In the genomic region with DNA sequence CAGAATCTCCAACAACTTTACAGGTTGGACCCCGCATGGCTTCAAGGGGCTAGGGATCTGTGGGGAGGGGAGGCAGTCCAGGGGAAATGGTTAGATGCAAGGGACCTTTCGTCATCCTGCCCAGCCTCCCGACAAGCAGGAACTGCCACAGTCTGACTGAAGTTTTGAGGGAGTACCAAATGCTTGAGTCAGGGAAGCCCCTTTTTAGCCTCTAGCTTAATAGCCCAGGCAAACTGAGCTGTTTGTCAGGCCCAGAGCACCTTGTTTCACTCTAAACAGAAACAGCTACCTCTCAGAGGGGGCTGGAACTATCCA, we compare ENCODE assay signal across 1 cellular context.
TF ChIP-seq lines count a peak whose summit lies in the region.

No MANE protein-coding gene starts in this region.

TF ChIP-seq in HepG2, 621 proteins besides CTCF, POLR2A, EP300 and RAD21 (continued from another document):
- TF ChIP-seq MED1 (CRISPR knock-in tag; IDR thresholded peaks at IDR 0.05) (peak; percentile 7; the same call in 1 of the 2 replicates), ZNF619 (CRISPR knock-in tag; IDR thresholded peaks at IDR 0.05) (no peak), ZNF546 (CRISPR knock-in tag; conservative IDR thresholded peaks at IDR 0.05) (0 out of 2 replicates have a peak, but pooled peaks have one; percentile 34), SP4 (CRISPR knock-in tag; IDR thresholded peaks at IDR 0.05) (0 out of 2 replicates have a peak, but pooled peaks have one; percentile 49), ZBTB3 (CRISPR knock-in tag; IDR thresholded peaks at IDR 0.05; ENCODE audit: borderline replicate concordance, low read depth) (no peak), ZNF773 (CRISPR knock-in tag; IDR thresholded peaks at IDR 0.05; ENCODE audit: borderline replicate concordance) (no peak), RARA (CRISPR knock-in tag; IDR thresholded peaks at IDR 0.05) (no peak), MEIS1 (CRISPR knock-in tag; IDR thresholded peaks at IDR 0.05; ENCODE audit: borderline replicate concordance) (no peak), ZMYM4 (CRISPR knock-in tag; IDR thresholded peaks at IDR 0.05) (peak; percentile 10; the same call in 1 of the 2 replicates), SALL1 (CRISPR knock-in tag; IDR thresholded peaks at IDR 0.05) (no peak), NR2C2 (CRISPR knock-in tag; IDR thresholded peaks at IDR 0.05; ENCODE audit: borderline replicate concordance) (no peak), ZFX (CRISPR knock-in tag; IDR thresholded peaks at IDR 0.05; ENCODE audit: low read depth) (no peak), ZNF232 (CRISPR knock-in tag; IDR thresholded peaks at IDR 0.05; ENCODE audit: borderline replicate concordance) (0 out of 2 replicates have a peak, but pooled peaks have one; percentile 11), ZBTB34 (CRISPR knock-in tag; IDR thresholded peaks at IDR 0.05) (no peak), STAG1 (CRISPR knock-in tag; IDR thresholded peaks at IDR 0.05) (peak; percentile 1; the same call in 1 of the 2 replicates), KLF12 (CRISPR knock-in tag; IDR thresholded peaks at IDR 0.05; ENCODE audit: borderline replicate concordance) (no peak), ZNF777 (CRISPR knock-in tag; IDR thresholded peaks at IDR 0.05) (no peak), FOXJ3 (CRISPR knock-in tag; IDR thresholded peaks at IDR 0.05; ENCODE audit: borderline replicate concordance) (no peak), NAIF1 (CRISPR knock-in tag; IDR thresholded peaks at IDR 0.05; ENCODE audit: borderline replicate concordance) (no peak)
- TF ChIP-seq, protein P1, sequence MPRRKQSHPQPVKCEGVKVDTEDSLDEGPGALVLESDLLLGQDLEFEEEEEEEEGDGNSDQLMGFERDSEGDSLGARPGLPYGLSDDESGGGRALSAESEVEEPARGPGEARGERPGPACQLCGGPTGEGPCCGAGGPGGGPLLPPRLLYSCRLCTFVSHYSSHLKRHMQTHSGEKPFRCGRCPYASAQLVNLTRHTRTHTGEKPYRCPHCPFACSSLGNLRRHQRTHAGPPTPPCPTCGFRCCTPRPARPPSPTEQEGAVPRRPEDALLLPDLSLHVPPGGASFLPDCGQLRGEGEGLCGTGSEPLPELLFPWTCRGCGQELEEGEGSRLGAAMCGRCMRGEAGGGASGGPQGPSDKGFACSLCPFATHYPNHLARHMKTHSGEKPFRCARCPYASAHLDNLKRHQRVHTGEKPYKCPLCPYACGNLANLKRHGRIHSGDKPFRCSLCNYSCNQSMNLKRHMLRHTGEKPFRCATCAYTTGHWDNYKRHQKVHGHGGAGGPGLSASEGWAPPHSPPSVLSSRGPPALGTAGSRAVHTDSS (CRISPR knock-in tag; conservative IDR thresholded peaks at IDR 0.05) = no peak
- TF ChIP-seq, protein P2, sequence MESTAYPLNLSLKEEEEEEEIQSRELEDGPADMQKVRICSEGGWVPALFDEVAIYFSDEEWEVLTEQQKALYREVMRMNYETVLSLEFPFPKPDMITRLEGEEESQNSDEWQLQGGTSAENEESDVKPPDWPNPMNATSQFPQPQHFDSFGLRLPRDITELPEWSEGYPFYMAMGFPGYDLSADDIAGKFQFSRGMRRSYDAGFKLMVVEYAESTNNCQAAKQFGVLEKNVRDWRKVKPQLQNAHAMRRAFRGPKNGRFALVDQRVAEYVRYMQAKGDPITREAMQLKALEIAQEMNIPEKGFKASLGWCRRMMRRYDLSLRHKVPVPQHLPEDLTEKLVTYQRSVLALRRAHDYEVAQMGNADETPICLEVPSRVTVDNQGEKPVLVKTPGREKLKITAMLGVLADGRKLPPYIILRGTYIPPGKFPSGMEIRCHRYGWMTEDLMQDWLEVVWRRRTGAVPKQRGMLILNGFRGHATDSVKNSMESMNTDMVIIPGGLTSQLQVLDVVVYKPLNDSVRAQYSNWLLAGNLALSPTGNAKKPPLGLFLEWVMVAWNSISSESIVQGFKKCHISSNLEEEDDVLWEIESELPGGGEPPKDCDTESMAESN (CRISPR knock-in tag; conservative IDR thresholded peaks at IDR 0.05) = no peak
- TF ChIP-seq, protein P3, sequence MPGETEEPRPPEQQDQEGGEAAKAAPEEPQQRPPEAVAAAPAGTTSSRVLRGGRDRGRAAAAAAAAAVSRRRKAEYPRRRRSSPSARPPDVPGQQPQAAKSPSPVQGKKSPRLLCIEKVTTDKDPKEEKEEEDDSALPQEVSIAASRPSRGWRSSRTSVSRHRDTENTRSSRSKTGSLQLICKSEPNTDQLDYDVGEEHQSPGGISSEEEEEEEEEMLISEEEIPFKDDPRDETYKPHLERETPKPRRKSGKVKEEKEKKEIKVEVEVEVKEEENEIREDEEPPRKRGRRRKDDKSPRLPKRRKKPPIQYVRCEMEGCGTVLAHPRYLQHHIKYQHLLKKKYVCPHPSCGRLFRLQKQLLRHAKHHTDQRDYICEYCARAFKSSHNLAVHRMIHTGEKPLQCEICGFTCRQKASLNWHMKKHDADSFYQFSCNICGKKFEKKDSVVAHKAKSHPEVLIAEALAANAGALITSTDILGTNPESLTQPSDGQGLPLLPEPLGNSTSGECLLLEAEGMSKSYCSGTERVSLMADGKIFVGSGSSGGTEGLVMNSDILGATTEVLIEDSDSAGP (CRISPR knock-in tag; IDR thresholded peaks at IDR 0.05; ENCODE audit: borderline replicate concordance) = no peak
